Comparison of ENCODE assay signal across 9 cellular contexts in genomic region chr3:10983219-10983916, GRCh38. TPM values are rescaled to one million over a fixed set of nuclear protein-coding genes. Genes with fewer than 3 reads are reported as not detected.
DNase-seq lines count a peak whose midpoint lies in the region; ATAC-seq, FAIRE-seq and TF ChIP-seq lines count a peak whose summit lies in the region.
"Had no signal": no experiment of that assay in that cellular context is flagged by ENCODE, and none has a peak within 500 bp of the region (broad histone marks: within the 10 kb centered on the region; RNA-seq: fewer than 3 reads in every experiment).

No MANE protein-coding gene starts in this region.

- H3K27me3 ChIP-seq in body of pancreas, result no peaks in the 10 kb centered on the region
- no peaks in the 10 kb centered on the region for H3K27me3 ChIP-seq in transverse colon

- intact Hi-C loops in body of pancreas (cut with DNase I) (no loop called here), kidney (cut with DNase I) (no loop called here), transverse colon (cut with DNase I; ENCODE audit: low total_unique reads) (no loop called here)

- no peaks in the 10 kb centered on the region for H3K36me3 Mint-ChIP-seq in immature natural killer cell

- H3K4me1 ChIP-seq in A549, result peaks cover 4% of the 10 kb centered on the region; the same call in 2 of the 3 replicates
- peaks cover 7% of the 10 kb centered on the region for H3K4me1 ChIP-seq in body of pancreas
- H3K4me1 ChIP-seq in kidney (ENCODE audit: control insufficient read depth in 1 of 2, insufficient read depth in 1 of 2, low read depth in 1 of 2, low read length in 2 of 2), result peaks cover 0 to 3% of the 10 kb centered on the region in 2 donors
- peaks cover 0 to 6% (median 0%) of the 10 kb centered on the region in 4 donors for H3K4me1 ChIP-seq in transverse colon

- FAIRE-seq in A549 (lab: Jason Lieb, UNC) (no peak), kidney (lab: Jason Lieb, UNC) (no peak)

- H3K27ac ChIP-seq in A549 (no peak overlapping the region), body of pancreas (peak overlapping the region in 3 of 4 donors; percentile 22 to 76 (median 41)), kidney (ENCODE audit: low read depth in 2 of 2, low read length in 2 of 2) (no peak overlapping the region), transverse colon (no peak overlapping the region)

- DNase-seq in A549 (ENCODE audit: low read depth in 1 of 2, low spot score in 1 of 2), result peak; percentile 37 to 87
- peak; percentile 32 for DNase-seq in EH (ENCODE audit: low read depth)
- peak; percentile 60 for DNase-seq in NAMALWA (ENCODE audit: low spot score)
- DNase-seq in body of pancreas, result peak; percentile 29 to 55 (median 50)
- DNase-seq in kidney, result no peak
- DNase-seq in transverse colon, result peak; percentile 13
- DNase-seq in immature natural killer cell, result no peak

- no peaks in the 10 kb centered on the region for H3K9me3 Mint-ChIP-seq in immature natural killer cell
- H3K9me3 Mint-ChIP-seq: dendritic cell treated with granulocyte-macrophage colony-stimulating factor and Interleukin-4, amounts not matched to agents 40 ng/mL and 50 ng/mL, for 4 days had no signal

- POLR2A ChIA-PET in A549 (lab: Yijun Ruan, JAX), result no interaction called here

- H3K4me1 Mint-ChIP-seq in immature natural killer cell, result no peaks in the 10 kb centered on the region

- CTCF ChIA-PET in A549 (lab: Yijun Ruan, JAX), result interaction anchor here (0.7 to 9.0 kb wide), 30 partner anchors 9 to 348 kb away, joined by 3 to 72 read pairs (median 4); partner anchors contain the start of gene SLC6A1

- no peak overlapping the region for H3K9ac ChIP-seq in kidney (ENCODE audit: low read length in 2 of 2)

- no peak for TF ChIP-seq POLR2A in A549 (IDR thresholded peaks at IDR 0.05; ENCODE audit: low read length)
- no peak for TF ChIP-seq POLR2A in body of pancreas (IDR thresholded peaks at IDR 0.05)
- no peak for TF ChIP-seq POLR2A in transverse colon (IDR thresholded peaks at IDR 0.05)

- H3K27ac Mint-ChIP-seq in immature natural killer cell, result no peak overlapping the region
- H3K27ac Mint-ChIP-seq: dendritic cell treated with granulocyte-macrophage colony-stimulating factor and Interleukin-4, amounts not matched to agents 40 ng/mL and 50 ng/mL, for 4 days had no signal

- ATAC-seq in A549, result peak; percentile 83 to 94
- peak; percentile 76 for ATAC-seq in body of pancreas
- ATAC-seq in HG03565 (IDR thresholded peaks at IDR 0.05; ENCODE audit: unreplicated experiment), result no peak

- H3K36me3 ChIP-seq in body of pancreas (replicated peaks in 1 of 2; ENCODE audit: insufficient read depth in 1 of 2, low read depth in 2 of 2), result no peaks in the 10 kb centered on the region
- H3K36me3 ChIP-seq in kidney (ENCODE audit: control insufficient read depth in 1 of 2, insufficient read depth in 2 of 2, low read length in 2 of 2), result no peaks in the 10 kb centered on the region
- H3K36me3 ChIP-seq in transverse colon, result no peaks in the 10 kb centered on the region

- peak overlapping the region; percentile 57 for H3K4me2 ChIP-seq in A549

- TF ChIP-seq RAD21 in A549 (conservative IDR thresholded peaks at IDR 0.05 in 1 of 2, IDR thresholded peaks at IDR 0.05 in 1 of 2), result peak; percentile 35 to 50; a peak in 4 of 5 replicates

- in situ Hi-C loops in transverse colon (cut with MboI; ENCODE audit: low pct_ligation_motif_present in 1 of 4, low pct_unique_long_range_greater_than_20kb in 1 of 4, low sequenced_read_pairs in 3 of 4), result no loop called here

- TF ChIP-seq EP300 in A549 (IDR thresholded peaks at IDR 0.05), result no peak
- no peak for TF ChIP-seq EP300 in transverse colon (IDR thresholded peaks at IDR 0.05; ENCODE audit: low read depth)

- H3K4me3 Mint-ChIP-seq in immature natural killer cell, result no peak overlapping the region
- H3K4me3 Mint-ChIP-seq: dendritic cell treated with granulocyte-macrophage colony-stimulating factor and Interleukin-4, amounts not matched to agents 40 ng/mL and 50 ng/mL, for 4 days had no signal

- H3K9me3 ChIP-seq in A549 (peaks cover 4% of the 10 kb centered on the region; the same call in 1 of the 3 replicates), body of pancreas (no peaks in the 10 kb centered on the region), kidney (ENCODE audit: control insufficient read depth in 1 of 2, low read length in 2 of 2) (no peaks in the 10 kb centered on the region), transverse colon (no peaks in the 10 kb centered on the region)

- H3K4me3 ChIP-seq in A549 (no peak overlapping the region), body of pancreas (no peak overlapping the region), kidney (ENCODE audit: low read length in 2 of 2) (no peak overlapping the region), transverse colon (no peak overlapping the region)

- peaks cover 0 to 6% (median 3%) of the 10 kb centered on the region in 3 donors for H3K27me3 Mint-ChIP-seq in immature natural killer cell (ENCODE audit: low read depth in 3 of 3)

- TF ChIP-seq CTCF in A549 (IDR thresholded peaks at IDR 0.05) (peak; percentile 74), body of pancreas (IDR thresholded peaks at IDR 0.05) (peak; percentile 50 to 76 (median 67)), kidney (IDR thresholded peaks at IDR 0.05; ENCODE audit: borderline replicate concordance, extremely low read depth, insufficient read depth) (peak; percentile 63), transverse colon (IDR thresholded peaks at IDR 0.05) (peak; percentile 64 to 72 (median 65))

- WGBS in A549 (ENCODE audit: missing lambda C conversion rate), result 14% methylated on average over 7 of the region's 7 CpGs
- 21% methylated on average over 7 of the region's 7 CpGs for WGBS in body of pancreas, 2 donors
- 0 to 21% methylated on average over 3 to 7 of the region's 7 CpGs for WGBS in transverse colon (ENCODE audit: low coverage in 1 of 2), 2 donors

TF ChIP-seq in A549, 52 proteins besides CTCF, POLR2A, EP300 and RAD21:
- no peak for TF ChIP-seq RARB (CRISPR knock-in tag; IDR thresholded peaks at IDR 0.05)
- no peak for TF ChIP-seq MYC (IDR thresholded peaks at IDR 0.05; ENCODE audit: borderline replicate concordance, low read length)
- no peak for TF ChIP-seq PHF8 (IDR thresholded peaks at IDR 0.05; ENCODE audit: borderline replicate concordance, low read depth)
- no peak for TF ChIP-seq JUNB (IDR thresholded peaks at IDR 0.05)
- peak; percentile 45 for TF ChIP-seq SMC3 (IDR thresholded peaks at IDR 0.05)
- no peak for TF ChIP-seq EHMT2 (IDR thresholded peaks at IDR 0.05; ENCODE audit: low read depth)

RNA-seq across cellular contexts. Expression of gene SLC6A1, which starts 9.2 kb away (rescaled TPM):
- polyA plus RNA-seq in A549 (2011; rRNA removed) (0.03 TPM in 1 of 2 replicates, not detected in the other), A549 (2017; fragmentation: RNase III; extraction: RNeasy Plus Mini Kit Qiagen cat#74134 plus additional on column Dnase treatment) (not detected in 3 replicates), kidney (ENCODE audit: insufficient read depth, low read depth, low replicate concordance) (not detected), immature natural killer cell (not detected)
- not detected in 2 replicates for polyA plus RNA-seq in A549 (2012; cell fraction: cytosol; rRNA removed)
- polyA plus RNA-seq in A549 (2012; cell fraction: nucleus; rRNA removed), result 0.01 TPM in 1 of 2 replicates, not detected in the other
- polyA minus RNA-seq in A549 (2011; rRNA and poly(A)+ RNA removed), result not detected in 2 replicates
- total RNA-seq in body of pancreas (under 1 TPM; 0.26 to 0.66 TPM), kidney (2.1 TPM), transverse colon (under 1 TPM in 3 of 4 donors, not detected in 1; 0.20 to 0.55 (median 0.48) TPM)

Comparison
In these comparisons a context has a peak if more than half of its experiments do, and no peak if none do; other contexts are left out.
1. DNase-seq: peak in A549 (2 of 2), EH (single experiment), NAMALWA (single experiment), body of pancreas (4 of 4) and transverse colon (single experiment); none in kidney (single experiment) and immature natural killer cell (0 of 3).
2. H3K27ac ChIP-seq: peak in body of pancreas (3 of 4); none in A549 (0 of 2), kidney (0 of 2) and transverse colon (0 of 4).
3. Peak in every context shown above with its lines, with median percentiles within 50 percentile points of each other: CTCF ChIP-seq.